Comparison of ENCODE assay signal across 1 cellular context in the genomic region with DNA sequence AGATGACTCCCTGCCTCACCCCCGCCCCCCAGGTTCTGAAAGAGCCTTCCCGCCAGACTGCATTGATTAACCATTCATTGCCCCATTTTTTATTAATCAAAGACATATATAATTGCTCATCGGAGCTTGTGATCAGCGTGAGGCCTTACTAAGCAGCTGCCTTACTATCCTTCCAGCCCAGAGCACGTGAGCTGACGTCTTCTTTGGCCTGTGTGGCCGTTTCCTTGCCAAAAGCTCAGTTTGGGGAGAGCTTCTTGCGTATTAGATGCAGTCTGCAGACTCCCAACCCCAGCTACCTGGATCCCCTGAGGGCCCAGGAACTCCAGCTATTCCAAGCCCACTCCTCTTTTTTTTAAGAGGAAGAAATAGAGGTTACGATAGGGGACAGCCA.
TF ChIP-seq lines count a peak whose summit lies in the region.

No MANE protein-coding gene starts in this region.

TF ChIP-seq in A549, 52 proteins besides CTCF, POLR2A, EP300 and RAD21 (continued from another document):
- no peak for TF ChIP-seq HMGXB4 (CRISPR knock-in tag; IDR thresholded peaks at IDR 0.05; ENCODE audit: borderline replicate concordance)
- TF ChIP-seq HDAC2 (IDR thresholded peaks at IDR 0.05) = no peak
- no peak for TF ChIP-seq SREBF2 (IDR thresholded peaks at IDR 0.05)
- no peak for TF ChIP-seq USF2 (IDR thresholded peaks at IDR 0.05)
- no peak for TF ChIP-seq NR3C1 (IDR thresholded peaks at IDR 0.05)
- TF ChIP-seq ZFP36 (IDR thresholded peaks at IDR 0.05; ENCODE audit: borderline replicate concordance, partially characterized antibody) = no peak
